8 cellular contexts compared by ENCODE assay signal in genomic region chr22:39077513-39077840, GRCh38. TPM values are rescaled to one million over a fixed set of nuclear protein-coding genes. Genes with fewer than 3 reads are reported as not detected.
DNase-seq lines count a peak whose midpoint lies in the region; ATAC-seq and TF ChIP-seq lines count a peak whose summit lies in the region.

No MANE protein-coding gene starts in this region.

- intact Hi-C loops in activated B cell treated with CpG ODN at 0.5 μM for 24 hours (cut with micrococcal nuclease), result loop anchor here (1.0 kb wide), 2 partner anchors 11 to 23 kb away; no protein-coding TSS in a partner anchor

- TF ChIP-seq CTCF in activated B cell treated with CpG ODN at 0.5 μM for 24 hours (IDR thresholded peaks at IDR 0.05) (no peak), GM10248 (IDR thresholded peaks at IDR 0.05; ENCODE audit: control extremely low read depth, extremely low read depth, low read depth, missing control alignments) (no peak)

- H3K27ac Mint-ChIP-seq in activated B cell treated with CpG ODN at 0.5 μM for 24 hours, result peak overlapping the region; percentile 91
- peak overlapping the region; percentile 96 for H3K27ac Mint-ChIP-seq in stimulated activated naive B cell treated with anti-CD40 and anti-IgM and Interleukin-4, amounts not matched to agents 10 μg/mL and 1 μg/mL and 100 μg/mL, for 72 hours

- no peaks in the 10 kb centered on the region for H3K27me3 Mint-ChIP-seq in activated B cell treated with CpG ODN at 0.5 μM for 24 hours
- H3K27me3 Mint-ChIP-seq in stimulated activated naive B cell treated with anti-CD40 and anti-IgM and Interleukin-4, amounts not matched to agents 10 μg/mL and 1 μg/mL and 100 μg/mL, for 72 hours, result no peaks in the 10 kb centered on the region

- no peaks in the 10 kb centered on the region for H3K9me3 ChIP-seq in iPS-18c (ENCODE audit: control insufficient read depth, insufficient read depth, low read length)

- H3K4me3 Mint-ChIP-seq in activated B cell treated with CpG ODN at 0.5 μM for 24 hours, result peak overlapping the region; percentile 93
- peak overlapping the region; percentile 93 to 95 for H3K4me3 Mint-ChIP-seq in stimulated activated naive B cell treated with anti-CD40 and anti-IgM and Interleukin-4, amounts not matched to agents 10 μg/mL and 1 μg/mL and 100 μg/mL, for 72 hours

- peak overlapping the region; percentile 20; the same call in 1 of the 2 replicates for H3K4me3 ChIP-seq in iPS-18c (ENCODE audit: insufficient read depth, low read depth, low read length)

- peaks cover 83% of the 10 kb centered on the region for H3K4me1 Mint-ChIP-seq in activated B cell treated with CpG ODN at 0.5 μM for 24 hours
- H3K4me1 Mint-ChIP-seq in stimulated activated naive B cell treated with anti-CD40 and anti-IgM and Interleukin-4, amounts not matched to agents 10 μg/mL and 1 μg/mL and 100 μg/mL, for 72 hours, result peaks cover 37 to 87% of the 10 kb centered on the region in 2 donors

- no peak for DNase-seq in activated B cell treated with CpG ODN at 0.5 μM for 24 hours
- DNase-seq in stimulated activated naive B cell treated with anti-CD40 and anti-IgM and Interleukin-4, amounts not matched to agents 10 μg/mL and 1 μg/mL and 100 μg/mL, for 72 hours, result no peak
- DNase-seq in stimulated activated CD4-positive, alpha-beta T cell treated with anti-CD3 and anti-CD28 coated beads, Interleukin-2, amount 100 ng/mL, for 24 hours, result no peak
- DNase-seq in NK-92 treated with Interleukin-12 subunit alpha and Interleukin-12 subunit beta, amount 100 ng/mL, for 24 hours (lab: John Stamatoyannopoulos, UW), result no peak
- DNase-seq in GM10248 (ENCODE audit: extremely low spot score), result no peak

- H3K36me3 Mint-ChIP-seq in activated B cell treated with CpG ODN at 0.5 μM for 24 hours (ENCODE audit: low read depth), result peaks cover 41% of the 10 kb centered on the region
- peaks cover 26 to 38% of the 10 kb centered on the region in 2 donors for H3K36me3 Mint-ChIP-seq in stimulated activated naive B cell treated with anti-CD40 and anti-IgM and Interleukin-4, amounts not matched to agents 10 μg/mL and 1 μg/mL and 100 μg/mL, for 72 hours

- POLR2A ChIA-PET in activated B cell treated with CpG ODN at 0.5 μM for 24 hours (lab: Charles Lee) (interaction anchor here (0.6 to 16.5 kb wide), 7 partner anchors 10 to 93 kb away, joined by 3 to 212 read pairs (median 4); partner anchors contain the start of genes APOBEC3C and APOBEC3H), GM10248 (lab: Yijun Ruan, JAX) (interaction anchor here (0.5 kb wide), 1 partner anchor 228 kb away, joined by 6 read pairs; no protein-coding TSS in a partner anchor)

- CTCF ChIA-PET in activated B cell treated with CpG ODN at 0.5 μM for 24 hours (lab: Charles Lee) (no interaction called here), GM10248 (lab: Yijun Ruan, JAX) (interaction anchor here (1.2 to 1.3 kb wide), 2 partner anchors 74 to 207 kb away, joined by 3 to 4 read pairs; no protein-coding TSS in a partner anchor)

- H3K9me3 Mint-ChIP-seq in activated B cell treated with CpG ODN at 0.5 μM for 24 hours, result no peaks in the 10 kb centered on the region
- H3K9me3 Mint-ChIP-seq in stimulated activated naive B cell treated with anti-CD40 and anti-IgM and Interleukin-4, amounts not matched to agents 10 μg/mL and 1 μg/mL and 100 μg/mL, for 72 hours, result no peaks in the 10 kb centered on the region

- ATAC-seq in GM19397 (IDR thresholded peaks at IDR 0.05; ENCODE audit: unreplicated experiment) (peak; percentile 5), activated B cell treated with CpG ODN at 0.5 μM for 24 hours (ENCODE audit: low read depth) (no peak), HG02840 (IDR thresholded peaks at IDR 0.05; ENCODE audit: low FRiP score, unreplicated experiment) (no peak)
- no peak for ATAC-seq in stimulated activated naive B cell treated with anti-CD40 and anti-IgM and Interleukin-4, amounts not matched to agents 10 μg/mL and 1 μg/mL and 100 μg/mL, for 72 hours (replicated peaks)

RNA-seq across cellular contexts. Expression of gene APOBEC3G, which starts 0.4 kb away (rescaled TPM):
- total RNA-seq in activated B cell treated with CpG ODN at 0.5 μM for 24 hours, result 145 and 152 TPM in 2 replicates

RNA-seq across cellular contexts. Expression of gene APOBEC3H, which starts 19.6 kb away (rescaled TPM):
- total RNA-seq in activated B cell treated with CpG ODN at 0.5 μM for 24 hours, result 1.4 TPM in 2 replicates

RNA-seq across cellular contexts. Expression of gene APOBEC3F, which starts 36.8 kb away (rescaled TPM):
- 75.6 and 82.4 TPM in 2 replicates for total RNA-seq in activated B cell treated with CpG ODN at 0.5 μM for 24 hours

RNA-seq across cellular contexts. Expression of gene APOBEC3D, which starts 56.5 kb away (rescaled TPM):
- total RNA-seq in activated B cell treated with CpG ODN at 0.5 μM for 24 hours, result 42.6 and 52.9 TPM in 2 replicates
